In the genomic region with DNA sequence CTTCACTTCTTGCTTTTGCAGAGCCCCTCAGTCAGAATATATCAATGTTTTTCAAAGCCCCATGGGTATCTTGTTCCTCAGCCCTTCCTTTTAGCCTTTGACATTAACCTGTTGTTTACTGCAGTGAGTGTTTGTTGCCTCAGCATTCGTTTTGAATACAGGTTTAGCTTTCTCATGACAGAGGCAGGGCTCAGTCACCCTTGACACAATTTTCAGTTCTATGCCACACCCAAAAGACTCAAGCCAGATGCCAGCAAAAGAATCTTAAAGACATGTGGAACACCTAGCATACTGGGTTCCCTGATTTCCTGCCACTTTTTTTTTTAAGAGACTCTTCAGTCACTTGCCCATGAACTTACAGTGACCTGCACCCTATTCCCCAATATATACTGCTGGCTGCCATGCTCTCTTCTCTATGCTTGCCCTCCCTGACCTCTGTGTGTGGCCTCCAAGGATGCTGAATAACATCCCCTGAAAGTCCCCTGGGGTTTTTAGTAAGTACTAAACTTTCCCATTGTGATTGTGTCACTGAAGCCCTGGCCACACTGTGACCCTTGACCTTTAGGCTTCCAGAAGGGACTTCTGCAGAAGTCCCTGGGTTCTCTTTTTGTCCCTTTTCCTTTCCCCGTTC, we compare ENCODE assay signal across 28 cellular contexts.
"Had no signal": no experiment of that assay in that cellular context is flagged by ENCODE, and none has a peak within 500 bp of the region (broad histone marks: within the 10 kb centered on the region; RNA-seq: fewer than 3 reads in every experiment).

No MANE protein-coding gene starts in this region.

- H2AFZ ChIP-seq: neural progenitor cell, parathyroid adenoma had no signal

- H3K27me3 ChIP-seq: left lung, neural progenitor cell, right atrium auricular region, testis, tibial artery, upper lobe of left lung had no signal

- H3K9me3 ChIP-seq: gastrocnemius medialis, testis had no signal

- H3K4me2 ChIP-seq: neural progenitor cell, smooth muscle cell had no signal

- H3K4me1 Mint-ChIP-seq: naive thymus-derived CD4-positive, alpha-beta T cell; nephron had no signal

- H3K36me3 Mint-ChIP-seq: neural progenitor cell had no signal

- H3K4me3 ChIP-seq: dorsolateral prefrontal cortex, gastrocnemius medialis, left lung, neural progenitor cell, right atrium auricular region, smooth muscle cell, testis, tibial artery, upper lobe of left lung had no signal

- H3K27ac Mint-ChIP-seq: naive thymus-derived CD4-positive, alpha-beta T cell; nephron; neural progenitor cell; progenitor cell of endocrine pancreas had no signal

- H3K27ac ChIP-seq: dorsolateral prefrontal cortex, epithelial cell of prostate, gastrocnemius medialis, left lung, neural progenitor cell, parathyroid adenoma, right atrium auricular region, testis, tibial artery, upper lobe of left lung had no signal

- H3K4me1 ChIP-seq: gastrocnemius medialis, left lung, neural progenitor cell, parathyroid adenoma, right atrium auricular region, testis, tibial artery, upper lobe of left lung had no signal

- H3K79me2 ChIP-seq: parathyroid adenoma had no signal

- H3K9ac ChIP-seq: neural progenitor cell, parathyroid adenoma had no signal

- DNase-seq: dorsolateral prefrontal cortex; effector CD4-positive, alpha-beta T cell; foreskin fibroblast; gastrocnemius medialis; kidney; left cardiac atrium; left lung; mesendoderm; midbrain; naive thymus-derived CD4-positive, alpha-beta T cell; stimulated activated CD4-positive, alpha-beta T cell treated with anti-CD3 and anti-CD28 coated beads, Interleukin-12 subunit alpha, Interleukin-12 subunit beta, amount 100 ng/mL, for 4 hours; stimulated activated CD4-positive, alpha-beta T cell treated with anti-CD3 and anti-CD28 coated beads, Interleukin-1b, Interleukin-23, amount 100 ng/mL, for 48 hours; stimulated activated CD4-positive, alpha-beta T cell treated with anti-CD3 and anti-CD28 coated beads, Interleukin-4, amount 100 ng/mL, for 1 hour; stimulated activated CD8-positive, alpha-beta memory T cell treated with anti-CD3 and anti-CD28 coated beads, Interleukin-4, amount 100 ng/mL, for 48 hours; stimulated activated naive CD8-positive, alpha-beta T cell treated with anti-CD3 and anti-CD28 coated beads, Interleukin-15, Interleukin-2, amounts not matched to agents 100 U/mL and 50 U/mL, for 24 hours; substantia nigra; testis; tibial artery; upper lobe of left lung had no signal

- H3K36me3 ChIP-seq: gastrocnemius medialis, left lung, neural progenitor cell, right atrium auricular region, tibial artery, upper lobe of left lung had no signal

- H3K27me3 Mint-ChIP-seq: progenitor cell of endocrine pancreas had no signal

- H3K4me3 Mint-ChIP-seq: naive thymus-derived CD4-positive, alpha-beta T cell; nephron; neural progenitor cell had no signal

- ATAC-seq: esophagus mucosa; gastrocnemius medialis; left cardiac atrium; left lung; naive thymus-derived CD4-positive, alpha-beta T cell; sciatic nerve; stimulated activated naive CD8-positive, alpha-beta T cell treated with anti-CD3 and anti-CD28 coated beads, Interleukin-15, Interleukin-2, amounts not matched to agents 100 U/mL and 50 U/mL, for 24 hours had no signal
